In the genomic region with DNA sequence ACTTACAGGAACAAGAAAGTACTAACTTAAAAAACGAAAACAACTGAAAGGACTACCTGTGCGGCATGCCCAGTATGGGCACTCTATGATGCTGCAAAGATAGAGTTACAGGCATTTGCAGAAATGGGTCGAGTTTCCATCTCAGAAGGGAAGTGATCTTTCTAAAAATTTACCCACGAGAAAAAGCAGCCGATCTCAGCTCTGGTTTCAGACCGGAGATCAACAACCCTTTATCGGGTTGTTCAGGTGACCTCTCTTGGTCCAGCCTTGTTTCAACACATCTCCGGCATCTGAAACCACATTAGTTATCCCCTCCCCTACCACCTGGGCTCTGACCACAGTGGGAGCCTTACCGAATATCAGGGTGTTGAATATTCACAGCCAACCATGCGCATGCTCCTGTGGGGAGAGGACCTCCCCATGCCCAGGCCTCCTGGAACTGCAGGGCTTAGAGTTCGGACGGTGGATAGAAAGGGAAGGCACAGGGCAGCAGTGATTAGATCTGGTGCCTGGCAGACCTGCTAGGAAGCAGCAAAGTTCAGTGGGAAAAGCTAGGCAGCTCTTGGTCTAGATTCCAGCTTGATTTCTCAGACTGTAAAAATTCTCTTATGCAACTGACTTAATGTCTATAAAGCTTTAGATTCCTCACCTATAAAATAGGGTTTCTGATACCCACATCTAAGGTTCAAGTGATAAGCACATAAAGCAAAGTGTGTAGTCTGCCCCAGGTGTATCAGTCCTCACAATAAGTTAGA, we compare ENCODE assay signal across 12 cellular contexts.
DNase-seq lines count a peak whose midpoint lies in the region; ATAC-seq and FAIRE-seq lines count a peak whose summit lies in the region.
"Had no signal": no experiment of that assay in that cellular context is flagged by ENCODE, and none has a peak within 500 bp of the region (broad histone marks: within the 10 kb centered on the region; RNA-seq: fewer than 3 reads in every experiment).

No MANE protein-coding gene starts in this region.

- peak overlapping the region; percentile 59 to 64 for H3K4me3 Mint-ChIP-seq in activated T-cell treated with anti-CD3 and anti-CD28 coated beads, Interleukin-2, amount 50 U/mL, for 72 hours

- DNase-seq in stimulated activated CD4-positive, alpha-beta T cell treated with anti-CD3 and anti-CD28 coated beads, Interleukin-4, amount 100 ng/mL, for 24 hours, result peak; percentile 8
- no peak for DNase-seq in stimulated activated CD4-positive, alpha-beta T cell treated with anti-CD3 and anti-CD28 coated beads, Interleukin-1b, Interleukin-23, amount 100 ng/mL, for 48 hours
- peak; percentile 22 to 39 for DNase-seq in activated T-cell treated with anti-CD3 and anti-CD28 coated beads, Interleukin-2, amount 50 U/mL, for 72 hours
- peak; percentile 10 for DNase-seq in left kidney (ENCODE audit: low read depth, low spot score)
- no peak for DNase-seq in GM19239 (ENCODE audit: insufficient read length, low spot score)
- no peak for DNase-seq in NCI-H1694 treated with DMSO at 0.1 percent for 48 hours (lab: John Stamatoyannopoulos, UW)
- DNase-seq: gastrocnemius medialis, NCI-H2081, SJCRH30 had no signal

- H3K27me3 Mint-ChIP-seq in activated T-cell treated with anti-CD3 and anti-CD28 coated beads, Interleukin-2, amount 50 U/mL, for 72 hours (ENCODE audit: low read depth), result no peaks in the 10 kb centered on the region

- FAIRE-seq in GM19239 (lab: Jason Lieb, UNC), result no peak
- FAIRE-seq: bronchial epithelial cell had no signal

- H3K36me3 Mint-ChIP-seq in activated T-cell treated with anti-CD3 and anti-CD28 coated beads, Interleukin-2, amount 50 U/mL, for 72 hours (ENCODE audit: insufficient read depth in 2 of 2), result peaks cover 9 to 15% of the 10 kb centered on the region in 2 donors

- ATAC-seq in activated T-cell treated with anti-CD3 and anti-CD28 coated beads, Interleukin-2, amount 50 U/mL, for 72 hours (replicated peaks in 1 of 2), result peak; percentile 75 to 81
- ATAC-seq in HG03460 (IDR thresholded peaks at IDR 0.05; ENCODE audit: unreplicated experiment) (no peak), HG02642 (IDR thresholded peaks at IDR 0.05; ENCODE audit: poor library complexity, unreplicated experiment) (no peak)
- ATAC-seq: gastrocnemius medialis had no signal

- peaks cover 77% of the 10 kb centered on the region for H3K4me1 Mint-ChIP-seq in activated T-cell treated with anti-CD3 and anti-CD28 coated beads, Interleukin-2, amount 50 U/mL, for 72 hours (ENCODE audit: low read depth)

- H3K9me3 Mint-ChIP-seq in activated T-cell treated with anti-CD3 and anti-CD28 coated beads, Interleukin-2, amount 50 U/mL, for 72 hours, result peaks cover 5 to 7% of the 10 kb centered on the region in 2 donors

- peak overlapping the region; percentile 93 for H3K27ac Mint-ChIP-seq in activated T-cell treated with anti-CD3 and anti-CD28 coated beads, Interleukin-2, amount 50 U/mL, for 72 hours

Comparison
In these comparisons a context has a peak if more than half of its experiments do, and no peak if none do; other contexts are left out.
1. DNase-seq: peak in stimulated activated CD4-positive, alpha-beta T cell treated with anti-CD3 and anti-CD28 coated beads, Interleukin-4, amount 100 ng/mL, for 24 hours (single experiment), activated T-cell treated with anti-CD3 and anti-CD28 coated beads, Interleukin-2, amount 50 U/mL, for 72 hours (2 of 2) and left kidney (single experiment); none in stimulated activated CD4-positive, alpha-beta T cell treated with anti-CD3 and anti-CD28 coated beads, Interleukin-1b, Interleukin-23, amount 100 ng/mL, for 48 hours (single experiment), GM19239 (single experiment) and NCI-H1694 treated with DMSO at 0.1 percent for 48 hours (single experiment).
2. ATAC-seq: peak in activated T-cell treated with anti-CD3 and anti-CD28 coated beads, Interleukin-2, amount 50 U/mL, for 72 hours (2 of 2); none in HG03460 (single experiment) and HG02642 (single experiment).